ENCODE assay signal across 19 cellular contexts in the genomic region with DNA sequence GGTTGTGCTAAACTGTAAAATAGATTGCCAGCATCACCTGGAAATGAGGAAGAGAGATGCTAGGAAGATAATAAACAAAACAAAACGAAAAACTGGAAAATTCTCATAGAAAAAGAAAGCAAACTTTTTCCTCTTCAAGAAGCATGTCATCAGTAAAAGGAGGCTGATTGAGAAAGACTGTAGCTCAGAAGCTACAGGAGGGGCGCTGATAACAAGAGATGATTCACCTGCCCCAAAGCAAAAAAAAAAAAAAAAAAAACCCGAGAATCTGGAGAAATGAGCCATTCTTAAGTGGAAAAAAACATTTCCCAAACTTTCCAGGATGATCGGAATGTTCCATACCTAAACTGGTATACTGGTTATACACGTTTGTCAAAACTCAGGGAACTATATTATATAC.
A peak's percentile ranks its signal among the peaks of the same experiment; 100 is the strongest.
DNase-seq lines count a peak whose midpoint lies in the region; ATAC-seq, FAIRE-seq and TF ChIP-seq lines count a peak whose summit lies in the region.
"Had no signal": no experiment of that assay in that cellular context is flagged by ENCODE, and none has a peak within 500 bp of the region (broad histone marks: within the 10 kb centered on the region; RNA-seq: fewer than 3 reads in every experiment).

No MANE protein-coding gene starts in this region.

- H3K36me3 ChIP-seq in bronchial epithelial cell (ENCODE audit: control insufficient read depth, insufficient read depth, low read length), result no peaks in the 10 kb centered on the region
- H3K36me3 ChIP-seq: left lung, right atrium auricular region, thoracic aorta had no signal

- H3K27me3 Mint-ChIP-seq in activated naive CD4-positive, alpha-beta T cell treated with anti-CD3 and anti-CD28 coated beads for 36 hours (ENCODE audit: low read depth), result no peaks in the 10 kb centered on the region
- no peaks in the 10 kb centered on the region for H3K27me3 Mint-ChIP-seq in endothelial cell (ENCODE audit: unreplicated experiment)
- H3K27me3 Mint-ChIP-seq: activated naive CD8-positive, alpha-beta T cell had no signal

- CTCF ChIA-PET in activated naive CD4-positive, alpha-beta T cell treated with anti-CD3 and anti-CD28 coated beads for 36 hours (lab: Charles Lee), result interaction anchor here (0.6 kb wide), 1 partner anchor 228 kb away, joined by 3 read pairs; no protein-coding TSS in a partner anchor

- no peak overlapping the region for H3K4me3 Mint-ChIP-seq in activated naive CD4-positive, alpha-beta T cell treated with anti-CD3 and anti-CD28 coated beads for 36 hours
- H3K4me3 Mint-ChIP-seq in endothelial cell (ENCODE audit: unreplicated experiment), result no peak overlapping the region
- H3K4me3 Mint-ChIP-seq: activated naive CD8-positive, alpha-beta T cell; CD14-positive monocyte had no signal

- DNase-seq in activated naive CD4-positive, alpha-beta T cell treated with anti-CD3 and anti-CD28 coated beads, Interleukin-2, amount 50 U/mL, for 72 hours (ENCODE audit: low spot score in 2 of 2), result no peak
- no peak for DNase-seq in activated naive CD4-positive, alpha-beta T cell treated with anti-CD3 and anti-CD28 coated beads for 36 hours
- DNase-seq in NCI-H226 (peak; percentile 63), bronchial epithelial cell (ENCODE audit: low read depth) (peak; percentile 75), omental fat pad (ENCODE audit: low spot score) (no peak), endothelial cell (ENCODE audit: low spot score) (no peak)
- DNase-seq: activated CD4-positive, alpha-beta T cell treated with anti-CD3 and anti-CD28 coated beads for 4 hours; HCEC 1CT; left lung; NCI-H1048; NCI-H2081; NK-92 treated with Interleukin-12 subunit alpha and Interleukin-12 subunit beta, amount 100 ng/mL, for 24 hours; RPMI8226 had no signal

- ATAC-seq in activated naive CD4-positive, alpha-beta T cell treated with anti-CD3 and anti-CD28 coated beads, Interleukin-2, amount 50 U/mL, for 72 hours, result peak in 1 of 2 donors; percentile 52
- ATAC-seq in omental fat pad (ENCODE audit: low FRiP score), result peak; percentile 48
- ATAC-seq in HG03097 (IDR thresholded peaks at IDR 0.05; ENCODE audit: low FRiP score, unreplicated experiment), result no peak
- ATAC-seq in GM18870 (IDR thresholded peaks at IDR 0.05; ENCODE audit: unreplicated experiment), result no peak
- ATAC-seq: left lung had no signal

- peak overlapping the region; percentile 18 to 42 for H3K27ac Mint-ChIP-seq in activated naive CD4-positive, alpha-beta T cell treated with anti-CD3 and anti-CD28 coated beads, Interleukin-2, amount 50 U/mL, for 72 hours
- no peak overlapping the region for H3K27ac Mint-ChIP-seq in activated naive CD4-positive, alpha-beta T cell treated with anti-CD3 and anti-CD28 coated beads for 36 hours
- no peak overlapping the region for H3K27ac Mint-ChIP-seq in endothelial cell (ENCODE audit: unreplicated experiment)
- H3K27ac Mint-ChIP-seq: activated naive CD8-positive, alpha-beta T cell; CD14-positive monocyte had no signal

- H3K4me1 Mint-ChIP-seq in activated naive CD4-positive, alpha-beta T cell treated with anti-CD3 and anti-CD28 coated beads for 36 hours (ENCODE audit: low read depth), result peaks cover 13% of the 10 kb centered on the region
- no peaks in the 10 kb centered on the region for H3K4me1 Mint-ChIP-seq in endothelial cell (ENCODE audit: unreplicated experiment)
- H3K4me1 Mint-ChIP-seq: CD14-positive monocyte had no signal

- intact Hi-C loops in activated naive CD4-positive, alpha-beta T cell treated with anti-CD3 and anti-CD28 coated beads for 36 hours (cut with micrococcal nuclease), result no loop called here

- H3K36me3 Mint-ChIP-seq in activated naive CD4-positive, alpha-beta T cell treated with anti-CD3 and anti-CD28 coated beads, Interleukin-2, amount 50 U/mL, for 72 hours, result no peaks in the 10 kb centered on the region
- peaks cover 3% of the 10 kb centered on the region for H3K36me3 Mint-ChIP-seq in activated naive CD4-positive, alpha-beta T cell treated with anti-CD3 and anti-CD28 coated beads for 36 hours (ENCODE audit: low read depth)
- H3K36me3 Mint-ChIP-seq in endothelial cell (ENCODE audit: low read depth, unreplicated experiment), result no peaks in the 10 kb centered on the region

- H3K9me3 Mint-ChIP-seq in activated naive CD4-positive, alpha-beta T cell treated with anti-CD3 and anti-CD28 coated beads, Interleukin-2, amount 50 U/mL, for 72 hours, result no peaks in the 10 kb centered on the region
- H3K9me3 Mint-ChIP-seq in activated naive CD4-positive, alpha-beta T cell treated with anti-CD3 and anti-CD28 coated beads for 36 hours, result no peaks in the 10 kb centered on the region
- no peaks in the 10 kb centered on the region for H3K9me3 Mint-ChIP-seq in endothelial cell (ENCODE audit: unreplicated experiment)

- H3K27me3 ChIP-seq in bronchial epithelial cell (ENCODE audit: control insufficient read depth, insufficient read depth, low read length), result no peaks in the 10 kb centered on the region
- H3K27me3 ChIP-seq: left lung, right atrium auricular region had no signal

- FAIRE-seq in bronchial epithelial cell (lab: Jason Lieb, UNC), result no peak

- no peak overlapping the region for H3K4me3 ChIP-seq in bronchial epithelial cell (ENCODE audit: low read depth, low read length)
- H3K4me3 ChIP-seq: left lung, right atrium auricular region, thoracic aorta had no signal

- TF ChIP-seq CTCF in bronchial epithelial cell (IDR thresholded peaks at IDR 0.05; ENCODE audit: insufficient read depth, low read length, severe bottlenecking) (no peak), omental fat pad (IDR thresholded peaks at IDR 0.05) (no peak), endothelial cell (IDR thresholded peaks at IDR 0.05; ENCODE audit: unreplicated experiment) (no peak)

Comparison
In these comparisons a context has a peak if more than half of its experiments do, and no peak if none do; other contexts are left out.
1. H3K27ac Mint-ChIP-seq: peak in activated naive CD4-positive, alpha-beta T cell treated with anti-CD3 and anti-CD28 coated beads, Interleukin-2, amount 50 U/mL, for 72 hours (2 of 2); none in activated naive CD4-positive, alpha-beta T cell treated with anti-CD3 and anti-CD28 coated beads for 36 hours (single experiment) and endothelial cell (single experiment).
2. DNase-seq: peak in NCI-H226 (single experiment) and bronchial epithelial cell (single experiment); none in activated naive CD4-positive, alpha-beta T cell treated with anti-CD3 and anti-CD28 coated beads, Interleukin-2, amount 50 U/mL, for 72 hours (0 of 2), activated naive CD4-positive, alpha-beta T cell treated with anti-CD3 and anti-CD28 coated beads for 36 hours (single experiment), omental fat pad (single experiment) and endothelial cell (single experiment).